In the genomic region with DNA sequence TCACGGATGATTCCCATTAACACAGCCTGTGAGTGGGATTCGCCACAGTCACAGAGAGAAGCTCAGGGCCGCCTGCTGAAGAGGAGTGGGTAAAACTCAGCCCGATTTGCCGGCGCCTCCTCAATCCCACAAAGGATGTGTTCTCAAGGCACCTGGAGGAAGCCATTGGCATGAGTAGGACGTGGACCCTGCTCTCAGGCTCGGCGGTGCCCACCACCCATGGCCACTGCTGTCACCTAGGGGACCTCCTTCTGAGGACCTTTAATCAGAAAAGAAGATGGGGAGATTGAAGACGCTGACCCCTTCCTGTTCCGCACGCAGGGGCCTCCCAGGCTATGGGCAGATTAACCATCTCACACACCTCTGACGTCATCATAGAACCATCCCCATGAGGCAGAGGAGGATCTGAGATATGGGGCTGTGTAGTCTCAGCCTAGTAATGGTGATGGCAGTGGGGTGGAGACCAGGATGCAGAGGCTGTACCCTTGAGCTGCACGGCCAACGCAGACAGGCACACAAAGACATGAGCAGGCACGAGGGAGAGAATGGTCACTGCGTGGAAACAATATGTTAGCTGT, we compare ENCODE assay signal across 22 cellular contexts.
DNase-seq lines count a peak whose midpoint lies in the region; ATAC-seq and TF ChIP-seq lines count a peak whose summit lies in the region.
"Had no signal": no experiment of that assay in that cellular context is flagged by ENCODE, and none has a peak within 500 bp of the region (broad histone marks: within the 10 kb centered on the region; RNA-seq: fewer than 3 reads in every experiment).

No MANE protein-coding gene starts in this region.

- no peak overlapping the region for H3T11ph ChIP-seq in H9 (ENCODE audit: low read length)

- H3K23me2 ChIP-seq in H9 (ENCODE audit: insufficient read length, low read depth, low read length, poor library complexity, severe bottlenecking), result no peaks in the 10 kb centered on the region

- no peaks in the 10 kb centered on the region for H3K9me3 ChIP-seq in H9 (ENCODE audit: control insufficient read depth, low read depth, low read length)
- no peaks in the 10 kb centered on the region for H3K9me3 ChIP-seq in endodermal cell (ENCODE audit: control insufficient read depth, low read length)
- no peaks in the 10 kb centered on the region for H3K9me3 ChIP-seq in left lung

- H3K18ac ChIP-seq in H9 (ENCODE audit: insufficient read length, low read depth, low read length), result no peak overlapping the region

- peak; percentile 31 for DNase-seq in Daoy (ENCODE audit: low read depth)
- peak; percentile 10 for DNase-seq in H9
- DNase-seq in endodermal cell, result peak; percentile 22
- DNase-seq in posterior vena cava (ENCODE audit: low spot score), result peak; percentile 49
- no peak for DNase-seq in NCI-H187 (lab: John Stamatoyannopoulos, UW)
- no peak for DNase-seq in GF-D8 (lab: John Stamatoyannopoulos, UW)
- no peak for DNase-seq in left lung
- DNase-seq: C1 segment of cervical spinal cord; CD4-positive, alpha-beta memory T cell; COR-L47; DMS53; H7; IMR-90; MM.1S; NCI-H2029 treated with DMSO at 0.1 percent for 48 hours; NCI-H446 treated with DMSO at 0.1 percent for 48 hours; NCI-H526; SIG-M5 had no signal

- H4K91ac ChIP-seq in H9 (ENCODE audit: insufficient read length, low read depth, low read length), result no peak overlapping the region

- H3K4ac ChIP-seq in H9 (ENCODE audit: low read depth, low read length), result no peak overlapping the region

- intact Hi-C loops in posterior vena cava (cut with DNase I), result no loop called here
- intact Hi-C loops in left lung (cut with DNase I), result no loop called here

- H3K4me2 ChIP-seq in H9 (ENCODE audit: insufficient read depth, insufficient read length, low read length), result no peak overlapping the region
- H3K4me2 ChIP-seq: KMS-11 had no signal

- no peak overlapping the region for H2AK5ac ChIP-seq in H9 (ENCODE audit: insufficient read length, low read length)

- H3K4me3 ChIP-seq in endodermal cell (ENCODE audit: low read length) (no peak overlapping the region), left lung (no peak overlapping the region)
- H3K4me3 ChIP-seq: SK-N-MC had no signal

- no peak overlapping the region for H3K27ac ChIP-seq in H9 (ENCODE audit: insufficient read length, low read depth, low read length)
- H3K27ac ChIP-seq in endodermal cell (ENCODE audit: low read depth, low read length), result no peak overlapping the region
- H3K27ac ChIP-seq in left lung, result no peak overlapping the region
- H3K27ac ChIP-seq: KMS-11, SK-N-MC had no signal

- no peak overlapping the region for H2BK15ac ChIP-seq in H9 (ENCODE audit: low read depth, low read length)

- no peak overlapping the region for H4K8ac ChIP-seq in H9 (replicated peaks; ENCODE audit: insufficient read length, low read depth, low read length)

- no peaks in the 10 kb centered on the region for H3K4me1 ChIP-seq in H9 (ENCODE audit: insufficient read depth, low read length)
- no peaks in the 10 kb centered on the region for H3K4me1 ChIP-seq in endodermal cell (ENCODE audit: control insufficient read depth, insufficient read depth, low read length)
- H3K4me1 ChIP-seq in left lung, result no peaks in the 10 kb centered on the region

- H2BK20ac ChIP-seq in H9 (ENCODE audit: low read depth, low read length, poor library complexity, severe bottlenecking), result no peak overlapping the region

- ATAC-seq in left lung (no peak), HG03045 (IDR thresholded peaks at IDR 0.05; ENCODE audit: unreplicated experiment) (no peak)
- ATAC-seq: Panc1 had no signal

- H3K36me3 ChIP-seq in endodermal cell (ENCODE audit: control insufficient read depth, insufficient read depth, low read length) (no peaks in the 10 kb centered on the region), left lung (no peaks in the 10 kb centered on the region)

- H3K27ac Mint-ChIP-seq in H9 (no peak overlapping the region), endodermal cell (no peak overlapping the region)

- H3K23ac ChIP-seq in H9 (ENCODE audit: insufficient read length, low read depth, low read length), result no peak overlapping the region

- 0 out of 2 replicates have a peak, but pooled peaks cover 1% of the 10 kb centered on the region for H3K79me2 ChIP-seq in H9 (ENCODE audit: insufficient read depth, low read length)

- H3K36me3 Mint-ChIP-seq in H9 (ENCODE audit: insufficient read depth in 1 of 3, low read depth in 3 of 3) (peaks cover 0 to 4% (median 2%) of the 10 kb centered on the region in 3 experiments; a peak in 3 of 7 replicates), endodermal cell (ENCODE audit: low read depth) (no peaks in the 10 kb centered on the region)
- H3K36me3 Mint-ChIP-seq: CD4-positive, alpha-beta memory T cell had no signal

- TF ChIP-seq CTCF in H9 (conservative IDR thresholded peaks at IDR 0.05) (no peak), endodermal cell (conservative IDR thresholded peaks at IDR 0.05) (no peak), left lung (IDR thresholded peaks at IDR 0.05) (no peak)

- no peak overlapping the region for H2BK5ac ChIP-seq in H9 (ENCODE audit: insufficient read length, low read length)

- no peaks in the 10 kb centered on the region for H3K4me1 Mint-ChIP-seq in H9
- no peaks in the 10 kb centered on the region for H3K4me1 Mint-ChIP-seq in endodermal cell

- no peaks in the 10 kb centered on the region for H3K79me1 ChIP-seq in H9 (ENCODE audit: insufficient read depth, low read depth, low read length, poor library complexity, severe bottlenecking)

- no CpG with 5 or more reads among the region's 17 CpGs for WGBS in H9 (ENCODE audit: extremely low coverage, insufficient read length, low lambda C conversion rate)
- 84 to 87% methylated on average over 13 to 16 of the region's 17 CpGs for WGBS in endodermal cell (ENCODE audit: insufficient coverage in 1 of 2, insufficient read length in 1 of 2), 2 experiments

- no peaks in the 10 kb centered on the region for H3K27me3 ChIP-seq in H9 (ENCODE audit: insufficient read depth, low read length)
- no peaks in the 10 kb centered on the region for H3K27me3 ChIP-seq in endodermal cell (ENCODE audit: control insufficient read depth, insufficient read depth, low read length, poor library complexity, severe bottlenecking)
- H3K27me3 ChIP-seq in left lung, result peaks cover 0 to 42% of the 10 kb centered on the region in 2 donors

- H3K56ac ChIP-seq in H9 (ENCODE audit: insufficient read length, low read depth, low read length), result no peak overlapping the region

- H4K5ac ChIP-seq in H9 (ENCODE audit: insufficient read length, low read depth, low read length), result no peak overlapping the region

- peaks cover 9 to 12% of the 10 kb centered on the region in 2 experiments; a peak in 4 of 5 replicates for H3K9me3 Mint-ChIP-seq in H9
- H3K9me3 Mint-ChIP-seq in endodermal cell, result peaks cover 10% of the 10 kb centered on the region

- no peak overlapping the region for H3K14ac ChIP-seq in H9 (ENCODE audit: insufficient read depth, low read length)

- H4K20me1 ChIP-seq in H9 (ENCODE audit: control insufficient read depth, insufficient read depth, insufficient read length), result no peaks in the 10 kb centered on the region

- no peak overlapping the region for H3K9ac ChIP-seq in H9 (ENCODE audit: extremely low read depth, insufficient read length, low read length)
- no peak overlapping the region for H3K9ac ChIP-seq in endodermal cell (ENCODE audit: extremely low read depth, low read length, poor library complexity, severe bottlenecking)
- H3K9ac ChIP-seq: KMS-11 had no signal

- H2AFZ ChIP-seq in H9 (ENCODE audit: low read length), result no peak overlapping the region

- H3K4me3 Mint-ChIP-seq in H9, result no peak overlapping the region
- no peak overlapping the region for H3K4me3 Mint-ChIP-seq in endodermal cell
- H3K4me3 Mint-ChIP-seq: CD4-positive, alpha-beta memory T cell had no signal

- no peak overlapping the region for H2BK12ac ChIP-seq in H9 (ENCODE audit: insufficient read length, low read depth, low read length)

- H2BK120ac ChIP-seq in H9 (ENCODE audit: low read depth, low read length, poor library complexity, severe bottlenecking), result no peak overlapping the region

- peaks cover 29% of the 10 kb centered on the region for H3K27me3 Mint-ChIP-seq in H9 (ENCODE audit: low read depth)
- H3K27me3 Mint-ChIP-seq in endodermal cell (ENCODE audit: insufficient read depth), result no peaks in the 10 kb centered on the region

Comparison
In these comparisons a context has a peak if more than half of its experiments do, and no peak if none do; other contexts are left out.
1. DNase-seq: peak in Daoy (single experiment), H9 (single experiment), endodermal cell (single experiment) and posterior vena cava (single experiment); none in NCI-H187 (0 of 2), GF-D8 (single experiment) and left lung (0 of 2).